ENCODE assay signal across 12 cellular contexts in the genomic region with DNA sequence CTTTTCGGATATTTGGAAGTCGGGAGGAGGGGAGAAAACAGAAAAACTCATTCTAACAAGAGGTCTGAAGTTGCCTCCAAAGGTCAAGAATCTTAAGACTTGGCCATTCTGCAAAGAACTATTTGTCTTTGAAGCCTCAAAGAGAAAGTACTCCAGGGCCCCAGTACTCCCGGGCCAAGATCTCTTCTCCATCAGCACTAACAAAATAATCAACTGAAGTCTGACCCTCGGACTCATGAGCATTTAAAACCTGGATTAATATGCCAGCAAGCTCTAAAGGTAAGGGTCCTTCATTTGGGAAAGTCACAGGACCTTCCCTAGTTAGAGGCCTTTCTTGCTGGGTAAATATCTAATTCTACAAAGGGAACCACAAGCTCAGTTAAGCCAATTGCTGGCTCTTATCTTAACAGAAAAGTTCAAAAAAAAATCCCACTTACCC. TPM values are rescaled to one million over a fixed set of nuclear protein-coding genes. Genes with fewer than 3 reads are reported as not detected.
DNase-seq lines count a peak whose midpoint lies in the region; ATAC-seq, FAIRE-seq and TF ChIP-seq lines count a peak whose summit lies in the region.
"Had no signal": no experiment of that assay in that cellular context is flagged by ENCODE, and none has a peak within 500 bp of the region (broad histone marks: within the 10 kb centered on the region; RNA-seq: fewer than 3 reads in every experiment).

No MANE protein-coding gene starts in this region.

- no peak overlapping the region for H3K9ac ChIP-seq in astrocyte (ENCODE audit: low read length)

- peaks cover 6% of the 10 kb centered on the region for H4K20me1 ChIP-seq in astrocyte (ENCODE audit: insufficient read depth, low read length)

- H3K4me3 ChIP-seq in H7 (ENCODE audit: insufficient read depth, low read depth, low read length) (peak overlapping the region; percentile 10), astrocyte (ENCODE audit: insufficient read depth, low read depth, low read length) (peak overlapping the region; percentile 21), kidney epithelial cell (ENCODE audit: low read depth, low read length) (peak overlapping the region; percentile 7), upper lobe of right lung (no peak overlapping the region)
- H3K4me3 ChIP-seq: PC-9 had no signal

- no peak overlapping the region for H3K27ac Mint-ChIP-seq in astrocyte (ENCODE audit: unreplicated experiment)
- H3K27ac Mint-ChIP-seq: activated CD4-positive, alpha-beta memory T cell treated with anti-CD3 and anti-CD28 coated beads for 36 hours; activated naive CD4-positive, alpha-beta T cell treated with anti-CD3 and anti-CD28 coated beads for 36 hours; T-helper 17 cell had no signal

- H3K9me3 Mint-ChIP-seq in astrocyte (ENCODE audit: unreplicated experiment), result peaks cover 2% of the 10 kb centered on the region
- H3K9me3 Mint-ChIP-seq: activated CD4-positive, alpha-beta memory T cell treated with anti-CD3 and anti-CD28 coated beads for 36 hours; activated naive CD4-positive, alpha-beta T cell treated with anti-CD3 and anti-CD28 coated beads for 36 hours had no signal

- peak overlapping the region; percentile 89 for H3K4me2 ChIP-seq in astrocyte (ENCODE audit: low read length)
- H3K4me2 ChIP-seq: PC-9 had no signal

- peaks cover 6% of the 10 kb centered on the region for H3K27me3 Mint-ChIP-seq in astrocyte (ENCODE audit: low read depth, unreplicated experiment)
- H3K27me3 Mint-ChIP-seq: activated CD4-positive, alpha-beta memory T cell treated with anti-CD3 and anti-CD28 coated beads for 36 hours; T-helper 17 cell had no signal

- ATAC-seq in GM21737 (IDR thresholded peaks at IDR 0.05; ENCODE audit: unreplicated experiment), result no peak
- no peak for ATAC-seq in upper lobe of right lung

- H3K27ac ChIP-seq in astrocyte (ENCODE audit: low read depth, low read length), result no peak overlapping the region
- peak overlapping the region; percentile 51 for H3K27ac ChIP-seq in substantia nigra (ENCODE audit: low read depth, low read length, poor library complexity, severe bottlenecking)
- H3K27ac ChIP-seq in upper lobe of right lung, result no peak overlapping the region
- H3K27ac ChIP-seq: PC-9 had no signal

- peaks cover 46% of the 10 kb centered on the region for H3K79me2 ChIP-seq in astrocyte (ENCODE audit: insufficient read depth, low read length)

- DNase-seq in H7 (no peak), astrocyte (ENCODE audit: low read depth) (no peak), kidney epithelial cell (ENCODE audit: low read depth) (no peak), substantia nigra (lab: John Stamatoyannopoulos, UW) (no peak), NCI-H128 (lab: John Stamatoyannopoulos, UW; ENCODE audit: unreplicated experiment) (no peak), upper lobe of right lung (no peak)

- H3K36me3 ChIP-seq in H7 (replicated peaks; ENCODE audit: control insufficient read depth, insufficient read depth, low read length) (peaks cover 11% of the 10 kb centered on the region), astrocyte (ENCODE audit: insufficient read depth, low read length) (no peaks in the 10 kb centered on the region), kidney epithelial cell (ENCODE audit: control insufficient read depth, insufficient read depth, low read length) (no peaks in the 10 kb centered on the region), upper lobe of right lung (no peaks in the 10 kb centered on the region)

- H3K9me3 ChIP-seq in astrocyte (ENCODE audit: insufficient read depth, low read depth, low read length) (no peaks in the 10 kb centered on the region), upper lobe of right lung (no peaks in the 10 kb centered on the region)

- H3K4me3 Mint-ChIP-seq in astrocyte (ENCODE audit: unreplicated experiment), result no peak overlapping the region
- H3K4me3 Mint-ChIP-seq: activated CD4-positive, alpha-beta memory T cell treated with anti-CD3 and anti-CD28 coated beads for 36 hours; activated naive CD4-positive, alpha-beta T cell treated with anti-CD3 and anti-CD28 coated beads for 36 hours; T-helper 17 cell had no signal

- peaks cover 44% of the 10 kb centered on the region for H3K4me1 ChIP-seq in astrocyte (ENCODE audit: insufficient read depth, low read length)
- peaks cover 26% of the 10 kb centered on the region for H3K4me1 ChIP-seq in upper lobe of right lung

- no peak overlapping the region for H2AFZ ChIP-seq in astrocyte (ENCODE audit: low read depth, low read length)
- H2AFZ ChIP-seq: PC-9 had no signal

- intact Hi-C loops in upper lobe of right lung (cut with DNase I), result loop anchor here (10.0 kb wide), 2 partner anchors 92 to 272 kb away; no protein-coding TSS in a partner anchor

- H3K36me3 Mint-ChIP-seq in astrocyte (ENCODE audit: low read depth, unreplicated experiment), result peaks cover 7% of the 10 kb centered on the region

- H3K4me1 Mint-ChIP-seq in astrocyte (ENCODE audit: low read depth, unreplicated experiment), result peaks cover 19% of the 10 kb centered on the region

- H3K27me3 ChIP-seq in H7 (ENCODE audit: control insufficient read depth, insufficient read depth, low read length) (no peaks in the 10 kb centered on the region; the same call in 1 of the 2 replicates), astrocyte (ENCODE audit: insufficient read depth, low read length) (no peaks in the 10 kb centered on the region), kidney epithelial cell (ENCODE audit: control insufficient read depth, insufficient read depth, low read length) (no peaks in the 10 kb centered on the region), upper lobe of right lung (no peaks in the 10 kb centered on the region)

- FAIRE-seq in astrocyte (lab: Jason Lieb, UNC), result peak; percentile 39
- FAIRE-seq: frontal cortex had no signal

- no peak for TF ChIP-seq CTCF in astrocyte (IDR thresholded peaks at IDR 0.05; ENCODE audit: insufficient read depth, low read depth, low read length)
- no peak for TF ChIP-seq CTCF in kidney epithelial cell (IDR thresholded peaks at IDR 0.05; ENCODE audit: insufficient read depth, low read length, poor library complexity, severe bottlenecking)
- TF ChIP-seq CTCF in upper lobe of right lung (IDR thresholded peaks at IDR 0.05), result no peak

RNA-seq across cellular contexts. Expression of gene AXIN2, which starts 4.5 kb away (rescaled TPM):
- total RNA-seq in H7 (2014; rRNA removed; shearing (Covaris generic)), result 34.8 and 36.1 TPM in 2 replicates
- 8.0 and 8.9 TPM in 2 replicates for total RNA-seq in astrocyte
- 1.8 and 2.4 TPM in 2 replicates for total RNA-seq in kidney epithelial cell
- total RNA-seq in upper lobe of right lung, result 63.6 TPM
